Comparison of ENCODE assay signal across 15 cellular contexts in the genomic region with DNA sequence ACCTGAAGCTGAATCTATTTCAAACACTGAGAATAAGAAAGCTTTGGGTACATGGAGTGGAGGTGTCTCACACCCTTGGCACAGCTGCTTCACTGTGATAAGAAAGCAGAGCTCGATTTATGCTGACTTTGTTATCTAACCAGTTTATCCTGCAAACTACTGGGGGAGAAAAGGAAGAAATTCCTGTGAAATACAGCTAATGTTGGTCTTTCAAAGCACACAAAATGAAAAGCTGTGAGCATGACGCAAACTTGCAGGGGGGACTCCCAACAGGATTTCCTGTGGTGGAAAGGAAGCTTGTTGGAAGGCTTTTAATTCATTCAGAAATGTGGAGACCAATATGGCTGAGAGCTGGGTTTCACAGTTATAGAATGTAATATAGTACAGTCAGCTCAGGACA. TPM values are rescaled to one million over a fixed set of nuclear protein-coding genes. Genes with fewer than 3 reads are reported as not detected.
DNase-seq lines count a peak whose midpoint lies in the region; ATAC-seq and TF ChIP-seq lines count a peak whose summit lies in the region.
"Had no signal": no experiment of that assay in that cellular context is flagged by ENCODE, and none has a peak within 500 bp of the region (broad histone marks: within the 10 kb centered on the region; RNA-seq: fewer than 3 reads in every experiment).

No MANE protein-coding gene starts in this region.

- no peak overlapping the region for H2AFZ ChIP-seq in neural progenitor cell (replicated peaks)

- H4K20me1 ChIP-seq in neural progenitor cell (ENCODE audit: low read depth): no peaks in the 10 kb centered on the region

- H3K4me2 ChIP-seq in neural progenitor cell: no peak overlapping the region

- H3K36me3 ChIP-seq in neural progenitor cell: no peaks in the 10 kb centered on the region
- H3K36me3 ChIP-seq: MG63 had no signal

- DNase-seq in GM12865 (ENCODE audit: low read depth) (peak; percentile 9), OCI-M1 (lab: John Stamatoyannopoulos, UW) (peak; percentile 66), choroid plexus epithelial cell (ENCODE audit: low read depth) (peak; percentile 70), neural progenitor cell (ENCODE audit: low spot score) (no peak), NCI-H510A (lab: John Stamatoyannopoulos, UW) (no peak), posterior cingulate gyrus (no peak), NCI-H1105 treated with DMSO at 0.1 percent for 48 hours (lab: John Stamatoyannopoulos, UW) (no peak)
- DNase-seq: activated CD4-positive, alpha-beta T cell treated with anti-CD3 and anti-CD28 coated beads for 4 hours; activated T-cell treated with anti-CD3 and anti-CD28 coated beads, Interleukin-2, amount 50 U/mL, for 24 hours; EL; MG63; naive B cell had no signal

- no peaks in the 10 kb centered on the region for H3K9me3 Mint-ChIP-seq in neural progenitor cell
- H3K9me3 Mint-ChIP-seq: activated T-cell treated with anti-CD3 and anti-CD28 coated beads, Interleukin-2, amount 50 U/mL, for 24 hours; CD14-positive monocyte had no signal

- no peak for ATAC-seq in activated CD4-positive, CD25-positive, alpha-beta regulatory T cell treated with anti-CD3 and anti-CD28 coated beads, Interleukin-2, amount 50 U/mL, for 24 hours
- ATAC-seq: HCT116 had no signal

- peaks cover 6% of the 10 kb centered on the region for H3K27me3 Mint-ChIP-seq in neural progenitor cell (ENCODE audit: insufficient read depth, low read depth)

- H3K36me3 Mint-ChIP-seq in neural progenitor cell: no peaks in the 10 kb centered on the region
- H3K36me3 Mint-ChIP-seq: CD14-positive monocyte, naive B cell had no signal

- TF ChIP-seq CTCF in GM12865 (IDR thresholded peaks at IDR 0.05; ENCODE audit: insufficient read depth, low read depth, low read length, missing control alignments) (no peak), choroid plexus epithelial cell (conservative IDR thresholded peaks at IDR 0.05; ENCODE audit: low read depth, low read length) (no peak), neural progenitor cell (IDR thresholded peaks at IDR 0.05) (no peak)

- no peak overlapping the region for H3K4me3 Mint-ChIP-seq in neural progenitor cell
- H3K4me3 Mint-ChIP-seq: activated T-cell treated with anti-CD3 and anti-CD28 coated beads, Interleukin-2, amount 50 U/mL, for 24 hours; CD14-positive monocyte; naive B cell had no signal

- no peaks in the 10 kb centered on the region for H3K9me3 ChIP-seq in neural progenitor cell (ENCODE audit: low read depth)
- H3K9me3 ChIP-seq: MG63 had no signal

- no peaks in the 10 kb centered on the region for H3F3A ChIP-seq in neural progenitor cell (ENCODE audit: low read depth)

- peaks cover 7% of the 10 kb centered on the region for H3K4me1 ChIP-seq in neural progenitor cell

- H3K9ac ChIP-seq in neural progenitor cell: peak overlapping the region; percentile 23

- H3K4me1 Mint-ChIP-seq in neural progenitor cell: peaks cover 27% of the 10 kb centered on the region
- H3K4me1 Mint-ChIP-seq: naive B cell had no signal

- H3K4me3 ChIP-seq in GM12865 (ENCODE audit: low read depth, low read length) (no peak overlapping the region), choroid plexus epithelial cell (ENCODE audit: low read depth, low read length) (no peak overlapping the region), neural progenitor cell (no peak overlapping the region)
- H3K4me3 ChIP-seq: MG63 had no signal

- H3K27me3 ChIP-seq in neural progenitor cell: no peaks in the 10 kb centered on the region
- H3K27me3 ChIP-seq: MG63 had no signal

- peak overlapping the region; percentile 12 for H3K27ac Mint-ChIP-seq in neural progenitor cell
- H3K27ac Mint-ChIP-seq: activated T-cell treated with anti-CD3 and anti-CD28 coated beads, Interleukin-2, amount 50 U/mL, for 24 hours; naive B cell had no signal

- no peaks in the 10 kb centered on the region for H3K79me2 ChIP-seq in neural progenitor cell (ENCODE audit: low read depth)

- H3K27ac ChIP-seq in neural progenitor cell: no peak overlapping the region

- intact Hi-C loops in posterior cingulate gyrus (cut with DNase I): no loop called here

RNA-seq across cellular contexts. Expression of gene SRGAP1, which starts 53.4 kb away (rescaled TPM):
- total RNA-seq in neural progenitor cell (ENCODE audit: low replicate concordance): 1.5 and 3.0 TPM in 2 replicates

Comparison
In these comparisons a context has a peak if more than half of its experiments do, and no peak if none do; other contexts are left out.
1. DNase-seq: peak in GM12865 (single experiment), OCI-M1 (single experiment) and choroid plexus epithelial cell (single experiment); none in neural progenitor cell (single experiment), NCI-H510A (single experiment), posterior cingulate gyrus (0 of 10) and NCI-H1105 treated with DMSO at 0.1 percent for 48 hours (single experiment).